Comparison of ENCODE assay signal across 9 cellular contexts in genomic region chr20:6053776-6054688, GRCh38. TPM values are rescaled to one million over a fixed set of nuclear protein-coding genes. Genes with fewer than 3 reads are reported as not detected.
A peak's percentile ranks its signal among the peaks of the same experiment; 100 is the strongest.
DNase-seq lines count a peak whose midpoint lies in the region; ATAC-seq and TF ChIP-seq lines count a peak whose summit lies in the region.
"Had no signal": no experiment of that assay in that cellular context is flagged by ENCODE, and none has a peak within 500 bp of the region (broad histone marks: within the 10 kb centered on the region; RNA-seq: fewer than 3 reads in every experiment).

Gene LRRN4, minus strand, starts transcription at chr20:6054060. Its CDS starts 1,261 bp downstream, at chr20:6052799.

- no peak for DNase-seq in T-helper 2 cell treated with Interferon-gamma antibody and Interleukin-4, amounts not matched to agents 5 μg/mL and 100 μg/mL, for 36 hours (ENCODE audit: low spot score)
- no peak for DNase-seq in T-helper 2 cell
- peak; percentile 56 for DNase-seq in NCI-H2196 (lab: John Stamatoyannopoulos, UW; ENCODE audit: unreplicated experiment)
- DNase-seq in endodermal cell: peak; percentile 88
- no peak for DNase-seq in progenitor cell of endocrine pancreas (ENCODE audit: low spot score, unreplicated experiment)
- DNase-seq in stimulated activated naive B cell treated with anti-CD40 and anti-IgM and Interleukin-4, amounts not matched to agents 10 μg/mL and 1 μg/mL and 100 μg/mL, for 72 hours: no peak
- DNase-seq: ovary had no signal

- H3K9ac ChIP-seq in endodermal cell (ENCODE audit: extremely low read depth, low read length, poor library complexity, severe bottlenecking): peak within 1 kb of the TSS; percentile 47

- H3K9me3 Mint-ChIP-seq in T-helper 2 cell treated with Interferon-gamma antibody and Interleukin-4, amounts not matched to agents 5 μg/mL and 100 μg/mL, for 36 hours: no peaks in the 10 kb centered on the region
- H3K9me3 Mint-ChIP-seq in endodermal cell (no peaks in the 10 kb centered on the region), progenitor cell of endocrine pancreas (ENCODE audit: low read depth) (no peaks in the 10 kb centered on the region)
- no peaks in the 10 kb centered on the region for H3K9me3 Mint-ChIP-seq in stimulated activated naive B cell treated with anti-CD40 and anti-IgM and Interleukin-4, amounts not matched to agents 10 μg/mL and 1 μg/mL and 100 μg/mL, for 72 hours

- no peak within 1 kb of the TSS for H3K27ac Mint-ChIP-seq in T-helper 2 cell treated with Interferon-gamma antibody and Interleukin-4, amounts not matched to agents 5 μg/mL and 100 μg/mL, for 36 hours
- H3K27ac Mint-ChIP-seq in endodermal cell (peak within 1 kb of the TSS; percentile 92), progenitor cell of endocrine pancreas (peak within 1 kb of the TSS; percentile 81)
- H3K27ac Mint-ChIP-seq in stimulated activated naive B cell treated with anti-CD40 and anti-IgM and Interleukin-4, amounts not matched to agents 10 μg/mL and 1 μg/mL and 100 μg/mL, for 72 hours: no peak within 1 kb of the TSS

- H3K9me3 ChIP-seq in endodermal cell (ENCODE audit: control insufficient read depth, low read length): no peaks in the 10 kb centered on the region
- H3K9me3 ChIP-seq: ovary had no signal

- no peaks in the 10 kb centered on the region for H3K36me3 ChIP-seq in endodermal cell (ENCODE audit: control insufficient read depth, insufficient read depth, low read length)
- H3K36me3 ChIP-seq: ovary had no signal

- peak within 1 kb of the TSS; percentile 10 for H3K4me3 ChIP-seq in endodermal cell (ENCODE audit: low read length)
- H3K4me3 ChIP-seq: ovary had no signal

- no peak within 1 kb of the TSS for H3K27ac ChIP-seq in endodermal cell (ENCODE audit: low read depth, low read length)
- H3K27ac ChIP-seq: ovary had no signal

- H3K4me1 ChIP-seq in endodermal cell (ENCODE audit: control insufficient read depth, insufficient read depth, low read length): peaks cover 16% of the 10 kb centered on the region

- peaks cover 38% of the 10 kb centered on the region for H3K27me3 ChIP-seq in endodermal cell (ENCODE audit: control insufficient read depth, insufficient read depth, low read length, poor library complexity, severe bottlenecking)
- H3K27me3 ChIP-seq: ovary had no signal

- peaks cover 49% of the 10 kb centered on the region for H3K27me3 Mint-ChIP-seq in T-helper 2 cell treated with Interferon-gamma antibody and Interleukin-4, amounts not matched to agents 5 μg/mL and 100 μg/mL, for 36 hours (ENCODE audit: low read depth)
- H3K27me3 Mint-ChIP-seq in endodermal cell (ENCODE audit: insufficient read depth) (peaks cover 50% of the 10 kb centered on the region), progenitor cell of endocrine pancreas (peaks cover 33% of the 10 kb centered on the region)
- peaks cover 38 to 72% of the 10 kb centered on the region in 2 donors for H3K27me3 Mint-ChIP-seq in stimulated activated naive B cell treated with anti-CD40 and anti-IgM and Interleukin-4, amounts not matched to agents 10 μg/mL and 1 μg/mL and 100 μg/mL, for 72 hours

- ATAC-seq in stimulated activated naive B cell treated with anti-CD40 and anti-IgM and Interleukin-4, amounts not matched to agents 10 μg/mL and 1 μg/mL and 100 μg/mL, for 72 hours (replicated peaks): no peak
- ATAC-seq in HG03159 (IDR thresholded peaks at IDR 0.05; ENCODE audit: unreplicated experiment) (no peak), HG03280 (IDR thresholded peaks at IDR 0.05; ENCODE audit: unreplicated experiment) (no peak)

- 55 to 60% methylated on average over 4 to 12 of the region's 13 CpGs for WGBS in endodermal cell (ENCODE audit: insufficient coverage in 1 of 2, insufficient read length in 1 of 2), 2 experiments

- no peaks in the 10 kb centered on the region for H3K4me1 Mint-ChIP-seq in T-helper 2 cell treated with Interferon-gamma antibody and Interleukin-4, amounts not matched to agents 5 μg/mL and 100 μg/mL, for 36 hours (ENCODE audit: low read depth)
- H3K4me1 Mint-ChIP-seq in endodermal cell (peaks cover 38% of the 10 kb centered on the region), progenitor cell of endocrine pancreas (ENCODE audit: low read depth) (peaks cover 39% of the 10 kb centered on the region)
- H3K4me1 Mint-ChIP-seq in stimulated activated naive B cell treated with anti-CD40 and anti-IgM and Interleukin-4, amounts not matched to agents 10 μg/mL and 1 μg/mL and 100 μg/mL, for 72 hours: peaks cover 6 to 15% of the 10 kb centered on the region in 2 donors

- H3K36me3 Mint-ChIP-seq in T-helper 2 cell treated with Interferon-gamma antibody and Interleukin-4, amounts not matched to agents 5 μg/mL and 100 μg/mL, for 36 hours (ENCODE audit: low read depth): no peaks in the 10 kb centered on the region
- H3K36me3 Mint-ChIP-seq in endodermal cell (ENCODE audit: low read depth): peaks cover 6% of the 10 kb centered on the region
- H3K36me3 Mint-ChIP-seq in progenitor cell of endocrine pancreas (ENCODE audit: insufficient read depth): peaks cover 5% of the 10 kb centered on the region
- H3K36me3 Mint-ChIP-seq in stimulated activated naive B cell treated with anti-CD40 and anti-IgM and Interleukin-4, amounts not matched to agents 10 μg/mL and 1 μg/mL and 100 μg/mL, for 72 hours: peaks cover 4% of the 10 kb centered on the region in 2 donors

- peak within 1 kb of the TSS; percentile 53 for H3K4me3 Mint-ChIP-seq in T-helper 2 cell treated with Interferon-gamma antibody and Interleukin-4, amounts not matched to agents 5 μg/mL and 100 μg/mL, for 36 hours
- H3K4me3 Mint-ChIP-seq in endodermal cell: peak within 1 kb of the TSS; percentile 55
- H3K4me3 Mint-ChIP-seq in progenitor cell of endocrine pancreas (ENCODE audit: low read depth): peak within 1 kb of the TSS; percentile 67
- peak within 1 kb of the TSS in 1 of 2 donors; percentile 2 for H3K4me3 Mint-ChIP-seq in stimulated activated naive B cell treated with anti-CD40 and anti-IgM and Interleukin-4, amounts not matched to agents 10 μg/mL and 1 μg/mL and 100 μg/mL, for 72 hours

- TF ChIP-seq CTCF in endodermal cell (conservative IDR thresholded peaks at IDR 0.05) (no peak), progenitor cell of endocrine pancreas (IDR thresholded peaks at IDR 0.05; ENCODE audit: unreplicated experiment) (no peak)

RNA-seq across cellular contexts. Expression of gene LRRN4, which starts in this region (rescaled TPM):
- 1 to 10 TPM; 1.6 to 7.6 TPM for total RNA-seq in endodermal cell
- 2.3 TPM for polyA plus RNA-seq in endodermal cell (2013, experiment 1 of 2)
- polyA plus RNA-seq in endodermal cell (2013, experiment 2 of 2): 2.7 TPM
- total RNA-seq in progenitor cell of endocrine pancreas: 5.6 and 7.7 TPM in 2 replicates

Comparison
In these comparisons a context has a peak if more than half of its experiments do, and no peak if none do; other contexts are left out.
1. DNase-seq: peak in NCI-H2196 (single experiment) and endodermal cell (single experiment); none in T-helper 2 cell treated with Interferon-gamma antibody and Interleukin-4, amounts not matched to agents 5 μg/mL and 100 μg/mL, for 36 hours (single experiment), T-helper 2 cell (0 of 5), progenitor cell of endocrine pancreas (single experiment) and stimulated activated naive B cell treated with anti-CD40 and anti-IgM and Interleukin-4, amounts not matched to agents 10 μg/mL and 1 μg/mL and 100 μg/mL, for 72 hours (single experiment).
2. H3K27ac Mint-ChIP-seq: peak in endodermal cell (single experiment) and progenitor cell of endocrine pancreas (single experiment); none in T-helper 2 cell treated with Interferon-gamma antibody and Interleukin-4, amounts not matched to agents 5 μg/mL and 100 μg/mL, for 36 hours (single experiment) and stimulated activated naive B cell treated with anti-CD40 and anti-IgM and Interleukin-4, amounts not matched to agents 10 μg/mL and 1 μg/mL and 100 μg/mL, for 72 hours (single experiment).